In the genomic region with DNA sequence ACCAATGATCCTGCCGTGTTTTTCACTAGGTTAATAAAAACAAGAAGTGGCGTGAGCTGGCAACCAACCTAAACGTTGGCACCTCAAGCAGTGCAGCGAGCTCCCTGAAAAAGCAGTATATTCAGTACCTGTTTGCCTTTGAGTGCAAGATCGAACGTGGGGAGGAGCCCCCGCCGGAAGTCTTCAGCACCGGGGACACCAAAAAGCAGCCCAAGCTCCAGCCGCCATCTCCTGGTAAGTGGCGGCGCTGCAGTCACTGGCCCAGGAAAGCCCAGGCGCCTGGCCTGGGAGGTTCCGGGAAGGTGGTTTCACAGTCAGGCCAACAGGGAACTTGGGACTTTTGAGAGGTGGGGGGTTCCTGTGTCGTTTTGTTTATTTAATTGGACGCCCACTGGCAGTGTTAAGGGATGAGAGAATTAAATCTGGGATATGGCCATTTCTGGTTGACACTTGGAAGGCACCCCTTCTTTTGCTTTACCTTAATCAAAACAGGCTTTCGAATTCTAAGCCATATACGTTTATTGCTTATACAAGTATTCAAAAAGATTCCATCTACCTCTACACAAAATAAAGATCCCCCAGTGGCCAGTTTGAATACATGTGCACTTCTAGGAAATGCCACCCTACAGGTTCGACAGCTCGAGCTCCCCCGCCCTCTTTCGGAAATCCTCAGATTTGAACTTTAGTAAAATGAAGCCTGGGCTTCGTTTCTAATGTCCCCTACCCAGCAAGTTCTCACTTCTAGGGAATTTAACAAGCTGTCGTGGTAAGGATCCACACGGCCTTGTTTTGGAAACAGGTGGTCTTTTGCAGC, we compare ENCODE assay signal across 8 cellular contexts.
DNase-seq lines count a peak whose midpoint lies in the region; ATAC-seq, FAIRE-seq and TF ChIP-seq lines count a peak whose summit lies in the region.

No MANE protein-coding gene starts in this region.

- peak; percentile 48 for DNase-seq in D721Med (ENCODE audit: insufficient read length, low spot score)
- peak; percentile 74 for DNase-seq in HuH-7.5 (ENCODE audit: low spot score)
- DNase-seq in RWPE2 (ENCODE audit: low spot score), result no peak
- peak; percentile 18 to 55 (median 28) for DNase-seq in activated naive CD4-positive, alpha-beta T cell (lab: John Stamatoyannopoulos, UW)
- DNase-seq in osteocyte (ENCODE audit: extremely low spot score, unreplicated experiment), result no peak
- no peak for DNase-seq in thoracic aorta (ENCODE audit: low spot score)

- H3K27me3 ChIP-seq in RWPE2 (ENCODE audit: insufficient read depth, poor library complexity, severe bottlenecking) (no peaks in the 10 kb centered on the region), gastroesophageal sphincter (no peaks in the 10 kb centered on the region), thoracic aorta (replicated peaks; ENCODE audit: insufficient read depth) (no peaks in the 10 kb centered on the region)

- peaks cover 13% of the 10 kb centered on the region for H3K4me1 Mint-ChIP-seq in osteocyte (ENCODE audit: unreplicated experiment)

- H3K36me3 ChIP-seq in RWPE2 (ENCODE audit: low read depth) (peaks cover 33% of the 10 kb centered on the region), gastroesophageal sphincter (peaks cover 0 to 58% of the 10 kb centered on the region in 2 donors), thoracic aorta (peaks cover 19% of the 10 kb centered on the region)

- no peak for FAIRE-seq in D721Med (lab: Jason Lieb, UNC)

- H3K36me3 Mint-ChIP-seq in osteocyte (ENCODE audit: unreplicated experiment), result peaks cover 24% of the 10 kb centered on the region

- H3K27ac ChIP-seq in RWPE2 (ENCODE audit: poor library complexity, severe bottlenecking) (no peak overlapping the region), gastroesophageal sphincter (peak overlapping the region in 2 of 4 donors; percentile 4 to 43), thoracic aorta (peak overlapping the region; percentile 3 to 37)

- peak overlapping the region; percentile 20 for H3K4me3 Mint-ChIP-seq in osteocyte (ENCODE audit: unreplicated experiment)

- no peaks in the 10 kb centered on the region for H3K27me3 Mint-ChIP-seq in osteocyte (ENCODE audit: unreplicated experiment)

- 37 to 57% methylated on average over 15 to 21 of the region's 25 CpGs for WGBS in gastroesophageal sphincter (ENCODE audit: low coverage in 1 of 2), 2 donors

- H3K27ac Mint-ChIP-seq in osteocyte (ENCODE audit: unreplicated experiment), result no peak overlapping the region

- ATAC-seq in RWPE2 (ENCODE audit: low read depth) (peak; percentile 72), gastroesophageal sphincter (peak; percentile 68), thoracic aorta (ENCODE audit: insufficient number of reproducible peaks, low FRiP score, low read depth) (no peak), HG03108 (IDR thresholded peaks at IDR 0.05; ENCODE audit: unreplicated experiment) (no peak)

- TF ChIP-seq POLR2A in gastroesophageal sphincter (IDR thresholded peaks at IDR 0.05), result no peak

- no peak for TF ChIP-seq EP300 in gastroesophageal sphincter (IDR thresholded peaks at IDR 0.05)

- peak; percentile 71 for TF ChIP-seq CTCF in D721Med (IDR thresholded peaks at IDR 0.05; ENCODE audit: insufficient read depth, missing control alignments)
- peak; percentile 95 for TF ChIP-seq CTCF in RWPE2 (IDR thresholded peaks at IDR 0.05; ENCODE audit: poor library complexity, severe bottlenecking)
- TF ChIP-seq CTCF in gastroesophageal sphincter (IDR thresholded peaks at IDR 0.05), result peak; percentile 88 to 97 (median 90)
- peak; percentile 95 for TF ChIP-seq CTCF in osteocyte (IDR thresholded peaks at IDR 0.05)
- TF ChIP-seq CTCF in thoracic aorta (IDR thresholded peaks at IDR 0.05), result peak; percentile 95

- H3K9me3 ChIP-seq in RWPE2 (ENCODE audit: severe bottlenecking), result no peaks in the 10 kb centered on the region
- H3K9me3 ChIP-seq in gastroesophageal sphincter, result no peaks in the 10 kb centered on the region
- H3K9me3 ChIP-seq in thoracic aorta, result no peaks in the 10 kb centered on the region

- H3K4me1 ChIP-seq in RWPE2 (ENCODE audit: insufficient read depth, poor library complexity, severe bottlenecking), result peaks cover 8% of the 10 kb centered on the region
- H3K4me1 ChIP-seq in gastroesophageal sphincter, result peaks cover 2 to 35% (median 3%) of the 10 kb centered on the region in 3 donors
- peaks cover 3 to 30% of the 10 kb centered on the region in 2 donors for H3K4me1 ChIP-seq in thoracic aorta (ENCODE audit: control insufficient read depth in 1 of 2, low read depth in 2 of 2)

- no peak overlapping the region for H3K4me3 ChIP-seq in RWPE2 (ENCODE audit: severe bottlenecking)
- no peak overlapping the region for H3K4me3 ChIP-seq in gastroesophageal sphincter
- H3K4me3 ChIP-seq in thoracic aorta, result peak overlapping the region; percentile 51

- no peaks in the 10 kb centered on the region for H3K9me3 Mint-ChIP-seq in osteocyte (ENCODE audit: unreplicated experiment)

Comparison
In these comparisons a context has a peak if more than half of its experiments do, and no peak if none do; other contexts are left out.
1. DNase-seq: peak in D721Med (single experiment), HuH-7.5 (single experiment) and activated naive CD4-positive, alpha-beta T cell (4 of 4); none in RWPE2 (single experiment), osteocyte (single experiment) and thoracic aorta (single experiment).
2. ATAC-seq: peak in RWPE2 (single experiment) and gastroesophageal sphincter (single experiment); none in thoracic aorta (single experiment) and HG03108 (single experiment).
3. Peak in every context shown above with its lines, with median percentiles within 50 percentile points of each other: CTCF ChIP-seq.